ENCODE assay signal across 1 cellular context in genomic region chr15:91861223-91861622, GRCh38.
TF ChIP-seq lines count a peak whose summit lies in the region.

No MANE protein-coding gene starts in this region.

TF ChIP-seq in GM12878, 131 proteins besides CTCF, POLR2A, EP300 and RAD21 (continued from another document):
- peak; percentile 63; the same call in 1 of the 2 replicates for TF ChIP-seq RELB (IDR thresholded peaks at IDR 0.05; ENCODE audit: low read depth)
- no peak for TF ChIP-seq NRF1 (conservative IDR thresholded peaks at IDR 0.05; ENCODE audit: low read depth, low read length)
- no peak for TF ChIP-seq ETV6 (conservative IDR thresholded peaks at IDR 0.05 in 1 of 2, IDR thresholded peaks at IDR 0.05 in 1 of 2; ENCODE audit: borderline replicate concordance in 1 of 2, low read depth in 1 of 2)
- TF ChIP-seq CBX3 (IDR thresholded peaks at IDR 0.05; ENCODE audit: borderline replicate concordance, low read depth): no peak
- no peak for TF ChIP-seq POLR2AphosphoS2 (IDR thresholded peaks at IDR 0.05; ENCODE audit: low read depth, low read length)
- TF ChIP-seq SPI1 (IDR thresholded peaks at IDR 0.05; ENCODE audit: borderline replicate concordance, insufficient read depth, low read depth, low read length): peak; percentile 72; the same call in 1 of the 2 replicates
- TF ChIP-seq GABPA (IDR thresholded peaks at IDR 0.05; ENCODE audit: low read depth): no peak
- TF ChIP-seq SUZ12 (IDR thresholded peaks at IDR 0.05; ENCODE audit: unreplicated experiment): no peak
- TF ChIP-seq CBFB (IDR thresholded peaks at IDR 0.05; ENCODE audit: low read depth): no peak
- no peak for TF ChIP-seq ZBTB33 (IDR thresholded peaks at IDR 0.05)
- TF ChIP-seq CBX5 (IDR thresholded peaks at IDR 0.05; ENCODE audit: low read depth): no peak
- no peak for TF ChIP-seq MYB (IDR thresholded peaks at IDR 0.05; ENCODE audit: borderline replicate concordance, low read depth, low read length)
- TF ChIP-seq PRDM15 (CRISPR knock-in tag; IDR thresholded peaks at IDR 0.05): no peak
- TF ChIP-seq BACH1 (IDR thresholded peaks at IDR 0.05; ENCODE audit: borderline replicate concordance): no peak
- no peak for TF ChIP-seq CHD1 (IDR thresholded peaks at IDR 0.05; ENCODE audit: low read depth, low read length)
- no peak for TF ChIP-seq SREBF1 (IDR thresholded peaks at IDR 0.05; ENCODE audit: low read length)
- 0 out of 2 replicates have a peak, but pooled peaks have one; percentile 13 for TF ChIP-seq RUNX3 (IDR thresholded peaks at IDR 0.05; ENCODE audit: low read length)
- TF ChIP-seq SIN3A (IDR thresholded peaks at IDR 0.05; ENCODE audit: low read depth, low read length): no peak
- TF ChIP-seq BCL11A (IDR thresholded peaks at IDR 0.05; ENCODE audit: low read depth, low read length): peak; percentile 60; the same call in 1 of the 2 replicates
- no peak for TF ChIP-seq ZBED1 (IDR thresholded peaks at IDR 0.05; ENCODE audit: borderline replicate concordance)
- no peak for TF ChIP-seq RBBP5 (conservative IDR thresholded peaks at IDR 0.05)
- no peak for TF ChIP-seq ZNF24 (IDR thresholded peaks at IDR 0.05)
- no peak for TF ChIP-seq ZNF217 (IDR thresholded peaks at IDR 0.05)
- TF ChIP-seq USF2 (IDR thresholded peaks at IDR 0.05; ENCODE audit: borderline replicate concordance, low read depth, low read length): no peak
- TF ChIP-seq MTA2 (IDR thresholded peaks at IDR 0.05; ENCODE audit: low read depth): peak; percentile 76
- no peak for TF ChIP-seq ZNF622 (IDR thresholded peaks at IDR 0.05)
- TF ChIP-seq ZBTB11 (CRISPR knock-in tag; IDR thresholded peaks at IDR 0.05): no peak
- TF ChIP-seq PKNOX1 (IDR thresholded peaks at IDR 0.05): no peak
- no peak for TF ChIP-seq CREB1 (IDR thresholded peaks at IDR 0.05; ENCODE audit: low read depth)
- no peak for TF ChIP-seq SUPT20H (IDR thresholded peaks at IDR 0.05; ENCODE audit: borderline replicate concordance, control insufficient read depth, low read depth, low read length)
- no peak for TF ChIP-seq MXI1 (IDR thresholded peaks at IDR 0.05; ENCODE audit: low read depth, low read length)
- TF ChIP-seq SMAD1 (IDR thresholded peaks at IDR 0.05; ENCODE audit: low read depth, partially characterized antibody): no peak
- TF ChIP-seq PML (IDR thresholded peaks at IDR 0.05; ENCODE audit: low read length): no peak
- no peak for TF ChIP-seq ASH2L (IDR thresholded peaks at IDR 0.05; ENCODE audit: borderline replicate concordance, low read depth)
- no peak for TF ChIP-seq HCFC1 (IDR thresholded peaks at IDR 0.05; ENCODE audit: low read length)
- TF ChIP-seq USF1 (IDR thresholded peaks at IDR 0.05; ENCODE audit: borderline replicate concordance, extremely low read length, insufficient read depth, low read depth, low read length): no peak
- no peak for TF ChIP-seq ELK1 (IDR thresholded peaks at IDR 0.05; ENCODE audit: low read depth, low read length)
- TF ChIP-seq PBX3 (IDR thresholded peaks at IDR 0.05; ENCODE audit: insufficient replicate concordance, low read depth, low read length): no peak
- TF ChIP-seq TARDBP (IDR thresholded peaks at IDR 0.05; ENCODE audit: borderline replicate concordance): no peak
- TF ChIP-seq IRF4 (IDR thresholded peaks at IDR 0.05; ENCODE audit: low read depth, low read length): no peak
